In genomic region chr9:137722481-137722880, GRCh38 we compare ENCODE assay signal across 1 cellular context.
TF ChIP-seq lines count a peak whose summit lies in the region.

No MANE protein-coding gene starts in this region.

TF ChIP-seq in GM23338, 12 proteins besides CTCF, POLR2A, EP300 and RAD21:
- no peak for TF ChIP-seq ZNF462 (CRISPR knock-in tag; IDR thresholded peaks at IDR 0.05)
- TF ChIP-seq, protein P1, sequence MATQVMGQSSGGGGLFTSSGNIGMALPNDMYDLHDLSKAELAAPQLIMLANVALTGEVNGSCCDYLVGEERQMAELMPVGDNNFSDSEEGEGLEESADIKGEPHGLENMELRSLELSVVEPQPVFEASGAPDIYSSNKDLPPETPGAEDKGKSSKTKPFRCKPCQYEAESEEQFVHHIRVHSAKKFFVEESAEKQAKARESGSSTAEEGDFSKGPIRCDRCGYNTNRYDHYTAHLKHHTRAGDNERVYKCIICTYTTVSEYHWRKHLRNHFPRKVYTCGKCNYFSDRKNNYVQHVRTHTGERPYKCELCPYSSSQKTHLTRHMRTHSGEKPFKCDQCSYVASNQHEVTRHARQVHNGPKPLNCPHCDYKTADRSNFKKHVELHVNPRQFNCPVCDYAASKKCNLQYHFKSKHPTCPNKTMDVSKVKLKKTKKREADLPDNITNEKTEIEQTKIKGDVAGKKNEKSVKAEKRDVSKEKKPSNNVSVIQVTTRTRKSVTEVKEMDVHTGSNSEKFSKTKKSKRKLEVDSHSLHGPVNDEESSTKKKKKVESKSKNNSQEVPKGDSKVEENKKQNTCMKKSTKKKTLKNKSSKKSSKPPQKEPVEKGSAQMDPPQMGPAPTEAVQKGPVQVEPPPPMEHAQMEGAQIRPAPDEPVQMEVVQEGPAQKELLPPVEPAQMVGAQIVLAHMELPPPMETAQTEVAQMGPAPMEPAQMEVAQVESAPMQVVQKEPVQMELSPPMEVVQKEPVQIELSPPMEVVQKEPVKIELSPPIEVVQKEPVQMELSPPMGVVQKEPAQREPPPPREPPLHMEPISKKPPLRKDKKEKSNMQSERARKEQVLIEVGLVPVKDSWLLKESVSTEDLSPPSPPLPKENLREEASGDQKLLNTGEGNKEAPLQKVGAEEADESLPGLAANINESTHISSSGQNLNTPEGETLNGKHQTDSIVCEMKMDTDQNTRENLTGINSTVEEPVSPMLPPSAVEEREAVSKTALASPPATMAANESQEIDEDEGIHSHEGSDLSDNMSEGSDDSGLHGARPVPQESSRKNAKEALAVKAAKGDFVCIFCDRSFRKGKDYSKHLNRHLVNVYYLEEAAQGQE (IDR thresholded peaks at IDR 0.05; ENCODE audit: unreplicated experiment) = no peak
- no peak for TF ChIP-seq NANOG (IDR thresholded peaks at IDR 0.05; ENCODE audit: borderline replicate concordance)
- no peak for TF ChIP-seq ZNF331 (CRISPR knock-in tag; IDR thresholded peaks at IDR 0.05; ENCODE audit: low read depth)
- no peak for TF ChIP-seq ZNF114 (CRISPR knock-in tag; IDR thresholded peaks at IDR 0.05)
- TF ChIP-seq STAT1 (IDR thresholded peaks at IDR 0.05; ENCODE audit: unreplicated experiment) = no peak
- no peak for TF ChIP-seq POLR2AphosphoS5 (IDR thresholded peaks at IDR 0.05; ENCODE audit: low read depth)
- no peak for TF ChIP-seq CREB1 (CRISPR knock-in tag; IDR thresholded peaks at IDR 0.05; ENCODE audit: low read depth)
- TF ChIP-seq JUNB (IDR thresholded peaks at IDR 0.05; ENCODE audit: unreplicated experiment) = no peak
- TF ChIP-seq EZH2phosphoT487 (IDR thresholded peaks at IDR 0.05; ENCODE audit: unreplicated experiment) = no peak
- TF ChIP-seq EZH2 (IDR thresholded peaks at IDR 0.05; ENCODE audit: low read depth, unreplicated experiment) = no peak
- no peak for TF ChIP-seq ETS1 (IDR thresholded peaks at IDR 0.05)
TF ChIP-seq in GM23338: peak in this region for 0.
